ENCODE assay signal across 2 cellular contexts in the genomic region with DNA sequence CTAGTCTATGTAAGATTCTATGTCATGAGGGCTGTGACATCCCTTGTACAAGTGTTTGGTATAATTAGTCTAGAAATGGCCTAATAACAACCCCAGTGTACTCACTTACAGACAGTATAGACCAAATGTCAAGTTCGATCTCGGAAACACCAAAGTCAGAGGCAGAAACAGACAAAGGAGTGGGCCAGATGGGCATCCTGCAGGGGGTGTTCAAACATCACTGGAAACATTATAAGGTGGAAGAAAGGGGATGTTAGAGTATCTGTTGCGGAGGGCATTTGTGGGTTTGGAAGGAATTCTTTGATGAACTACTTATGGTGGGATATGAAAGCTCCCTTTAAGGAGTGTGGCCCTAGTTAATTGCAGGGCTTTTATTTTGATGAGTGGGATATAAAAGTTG.
TF ChIP-seq lines count a peak whose summit lies in the region.

No MANE protein-coding gene starts in this region.

TF ChIP-seq in SK-N-SH, 30 proteins besides CTCF, POLR2A, EP300 and RAD21 (continued from another document):
- TF ChIP-seq REST (IDR thresholded peaks at IDR 0.05; ENCODE audit: low read depth, low read length) (no peak), GATA2 (CRISPR knock-in tag; IDR thresholded peaks at IDR 0.05) (no peak), EZH2phosphoT487 (IDR thresholded peaks at IDR 0.05; ENCODE audit: borderline replicate concordance, low read depth) (no peak), MXI1 (IDR thresholded peaks at IDR 0.05; ENCODE audit: low read depth, low read length) (no peak), USF2 (IDR thresholded peaks at IDR 0.05; ENCODE audit: borderline replicate concordance, low read depth, low read length) (no peak), USF1 (IDR thresholded peaks at IDR 0.05; ENCODE audit: borderline replicate concordance, low read depth) (no peak), TAF1 (IDR thresholded peaks at IDR 0.05; ENCODE audit: borderline replicate concordance, low read depth, low read length) (no peak), YY1 (IDR thresholded peaks at IDR 0.05; ENCODE audit: low read depth) (no peak), FOXJ3 (CRISPR knock-in tag; IDR thresholded peaks at IDR 0.05) (no peak), NRF1 (IDR thresholded peaks at IDR 0.05; ENCODE audit: low read depth, low read length) (no peak), FOSL2 (IDR thresholded peaks at IDR 0.05; ENCODE audit: borderline replicate concordance, low read depth) (no peak), FOXM1 (IDR thresholded peaks at IDR 0.05; ENCODE audit: low read depth) (no peak), POLR2AphosphoS5 (IDR thresholded peaks at IDR 0.05; ENCODE audit: low read depth, low read length) (no peak), RXRA (IDR thresholded peaks at IDR 0.05; ENCODE audit: borderline replicate concordance, low read depth) (no peak), MEF2A (IDR thresholded peaks at IDR 0.05; ENCODE audit: borderline replicate concordance, low read depth) (no peak), SMC3 (IDR thresholded peaks at IDR 0.05; ENCODE audit: low read depth, low read length) (no peak), MAX (IDR thresholded peaks at IDR 0.05; ENCODE audit: low read depth) (no peak), ELF1 (IDR thresholded peaks at IDR 0.05) (no peak)
TF ChIP-seq in SK-N-SH: peak in this region for 0.

TF ChIP-seq in GM23338, 12 proteins besides CTCF, POLR2A, EP300 and RAD21 (continued from another document):
- TF ChIP-seq ZNF462 (CRISPR knock-in tag; IDR thresholded peaks at IDR 0.05) (no peak), ZNF331 (CRISPR knock-in tag; IDR thresholded peaks at IDR 0.05; ENCODE audit: low read depth) (no peak), ZNF114 (CRISPR knock-in tag; IDR thresholded peaks at IDR 0.05) (no peak), EZH2phosphoT487 (IDR thresholded peaks at IDR 0.05; ENCODE audit: unreplicated experiment) (no peak), STAT1 (IDR thresholded peaks at IDR 0.05; ENCODE audit: unreplicated experiment) (no peak)
